In the genomic region with DNA sequence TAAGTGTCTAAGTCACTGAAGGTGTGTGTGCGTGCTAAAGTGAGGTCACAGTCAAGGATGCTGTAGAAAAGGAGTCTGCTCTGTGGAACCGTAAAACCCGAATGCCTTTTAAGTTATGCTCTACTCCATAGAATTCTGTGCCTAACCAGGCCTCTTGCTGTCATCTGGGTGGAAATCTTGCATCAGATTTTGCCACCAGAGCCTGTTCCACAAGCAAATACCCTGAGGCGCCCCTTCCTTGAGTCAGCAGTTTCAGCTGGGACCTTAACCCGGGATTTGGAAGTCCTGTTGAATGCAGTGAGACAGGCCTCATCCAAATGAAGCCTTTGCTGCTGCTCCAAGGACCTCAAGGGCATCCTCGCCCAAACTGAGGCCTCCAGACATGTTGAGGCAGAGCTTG, we compare ENCODE assay signal across 1 cellular context.
TF ChIP-seq lines count a peak whose summit lies in the region.

No MANE protein-coding gene starts in this region.

TF ChIP-seq in SK-N-SH, 30 proteins besides CTCF, POLR2A, EP300 and RAD21 (continued from another document):
- TF ChIP-seq USF2 (IDR thresholded peaks at IDR 0.05; ENCODE audit: borderline replicate concordance, low read depth, low read length) = no peak
- TF ChIP-seq, protein P1, sequence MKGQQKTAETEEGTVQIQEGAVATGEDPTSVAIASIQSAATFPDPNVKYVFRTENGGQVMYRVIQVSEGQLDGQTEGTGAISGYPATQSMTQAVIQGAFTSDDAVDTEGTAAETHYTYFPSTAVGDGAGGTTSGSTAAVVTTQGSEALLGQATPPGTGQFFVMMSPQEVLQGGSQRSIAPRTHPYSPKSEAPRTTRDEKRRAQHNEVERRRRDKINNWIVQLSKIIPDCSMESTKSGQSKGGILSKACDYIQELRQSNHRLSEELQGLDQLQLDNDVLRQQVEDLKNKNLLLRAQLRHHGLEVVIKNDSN (IDR thresholded peaks at IDR 0.05; ENCODE audit: borderline replicate concordance, low read depth) = no peak
- no peak for TF ChIP-seq YY1 (IDR thresholded peaks at IDR 0.05; ENCODE audit: low read depth)
- no peak for TF ChIP-seq FOXM1 (IDR thresholded peaks at IDR 0.05; ENCODE audit: low read depth)
- TF ChIP-seq CHD2 (IDR thresholded peaks at IDR 0.05; ENCODE audit: low read length, partially characterized antibody) = no peak
- no peak for TF ChIP-seq TAF1 (IDR thresholded peaks at IDR 0.05; ENCODE audit: borderline replicate concordance, low read depth, low read length)
